In genomic region chr6:74431873-74432272, GRCh38 we compare ENCODE assay signal across 26 cellular contexts.
"Had no signal": no experiment of that assay in that cellular context is flagged by ENCODE, and none has a peak within 500 bp of the region (broad histone marks: within the 10 kb centered on the region; RNA-seq: fewer than 3 reads in every experiment).

No MANE protein-coding gene starts in this region.

- H3K79me2 ChIP-seq: hepatocyte had no signal

- H3K27me3 ChIP-seq: brain microvascular endothelial cell, hepatocyte, left lung, neural progenitor cell, ovary, tibial nerve, vagina had no signal

- H3K27ac Mint-ChIP-seq: activated CD4-positive, alpha-beta T cell treated with anti-CD3 and anti-CD28 coated beads, Interleukin-2, amount 10 ng/mL, durations not matched to agents 24 days and 14 days; activated CD8-positive, alpha-beta T cell treated with anti-CD3 and anti-CD28 coated beads, Interleukin-2, amount 10 ng/mL, durations not matched to agents 7 days and 5 days; activated naive CD4-positive, alpha-beta T cell treated with anti-CD3 and anti-CD28 coated beads, Interleukin-2, amount 50 U/mL, for 72 hours; activated T-cell treated with anti-CD3 and anti-CD28 coated beads, Interleukin-2, amount 50 U/mL, for 72 hours; dendritic cell treated with granulocyte-macrophage colony-stimulating factor and Interleukin-4, amounts not matched to agents 40 ng/mL and 50 ng/mL, for 4 days; effector memory CD8-positive, alpha-beta T cell; naive B cell; neural progenitor cell; WTC11 had no signal

- H3K4me3 Mint-ChIP-seq: activated CD4-positive, alpha-beta T cell treated with anti-CD3 and anti-CD28 coated beads, Interleukin-2, amount 10 ng/mL, durations not matched to agents 24 days and 14 days; activated CD8-positive, alpha-beta T cell treated with anti-CD3 and anti-CD28 coated beads, Interleukin-2, amount 10 ng/mL, durations not matched to agents 7 days and 5 days; activated T-cell treated with anti-CD3 and anti-CD28 coated beads, Interleukin-2, amount 50 U/mL, for 72 hours; dendritic cell treated with granulocyte-macrophage colony-stimulating factor and Interleukin-4, amounts not matched to agents 40 ng/mL and 50 ng/mL, for 4 days; effector memory CD8-positive, alpha-beta T cell; naive B cell; neural progenitor cell; WTC11 had no signal

- H3K4me1 Mint-ChIP-seq: activated CD4-positive, alpha-beta T cell treated with anti-CD3 and anti-CD28 coated beads, Interleukin-2, amount 10 ng/mL, durations not matched to agents 24 days and 14 days; naive B cell; neural progenitor cell; WTC11 had no signal

- H3K27ac ChIP-seq: brain microvascular endothelial cell, epithelial cell of prostate, hepatocyte, left lung, neural progenitor cell, ovary, tibial nerve, vagina had no signal

- H2AFZ ChIP-seq: hepatocyte, neural progenitor cell had no signal

- H3K4me2 ChIP-seq: hepatocyte, neural progenitor cell had no signal

- H3K27me3 Mint-ChIP-seq: activated CD4-positive, alpha-beta T cell treated with anti-CD3 and anti-CD28 coated beads, Interleukin-2, amount 10 ng/mL, durations not matched to agents 24 days and 14 days; dendritic cell treated with granulocyte-macrophage colony-stimulating factor and Interleukin-4, amounts not matched to agents 40 ng/mL and 50 ng/mL, for 4 days; effector memory CD8-positive, alpha-beta T cell; naive B cell had no signal

- H3K36me3 ChIP-seq: brain microvascular endothelial cell, left lung, neural progenitor cell, ovary, tibial nerve, vagina had no signal

- ATAC-seq: activated CD8-positive, alpha-beta T cell treated with anti-CD3 and anti-CD28 coated beads, Interleukin-2, amount 10 ng/mL, durations not matched to agents 7 days and 5 days; activated naive CD4-positive, alpha-beta T cell treated with anti-CD3 and anti-CD28 coated beads, Interleukin-2, amount 50 U/mL, for 72 hours; activated T-cell treated with anti-CD3 and anti-CD28 coated beads, Interleukin-2, amount 50 U/mL, for 72 hours; effector memory CD8-positive, alpha-beta T cell; left lung; WTC11 had no signal

- H3K4me1 ChIP-seq: left lung, neural progenitor cell, vagina had no signal

- H3K36me3 Mint-ChIP-seq: activated naive CD4-positive, alpha-beta T cell treated with anti-CD3 and anti-CD28 coated beads, Interleukin-2, amount 50 U/mL, for 72 hours; naive B cell; neural progenitor cell; WTC11 had no signal

- H3K9ac ChIP-seq: neural progenitor cell had no signal

- H3K4me3 ChIP-seq: hepatocyte, left lung, neural progenitor cell, ovary, tibial nerve, vagina had no signal

- DNase-seq: activated CD4-positive, alpha-beta T cell treated with anti-CD3 and anti-CD28 coated beads, Interleukin-2, amount 10 ng/mL, durations not matched to agents 24 days and 14 days; activated CD8-positive, alpha-beta memory T cell treated with anti-CD3 and anti-CD28 coated beads, Interleukin-2, amount 50 U/mL, for 4 hours; activated CD8-positive, alpha-beta T cell treated with anti-CD3 and anti-CD28 coated beads, Interleukin-2, amount 10 ng/mL, durations not matched to agents 7 days and 5 days; activated gamma-delta T cell; activated T-cell treated with anti-CD3 and anti-CD28 coated beads, Interleukin-2, amount 50 U/mL, for 72 hours; amygdala; brain microvascular endothelial cell; cerebellar nuclear complex; effector memory CD8-positive, alpha-beta T cell; kidney; left lung; mammary epithelial cell; naive B cell; ovary; stimulated activated CD4-positive, alpha-beta T cell treated with anti-CD3 and anti-CD28 coated beads, Interleukin-4, amount 100 ng/mL, for 1 hour; stimulated activated naive CD4-positive, alpha-beta T cell; substantia nigra; T-helper 2 cell had no signal

- H3K9me3 ChIP-seq: ovary, tibial nerve, vagina had no signal
